Comparison of ENCODE assay signal across 1 cellular context in the genomic region with DNA sequence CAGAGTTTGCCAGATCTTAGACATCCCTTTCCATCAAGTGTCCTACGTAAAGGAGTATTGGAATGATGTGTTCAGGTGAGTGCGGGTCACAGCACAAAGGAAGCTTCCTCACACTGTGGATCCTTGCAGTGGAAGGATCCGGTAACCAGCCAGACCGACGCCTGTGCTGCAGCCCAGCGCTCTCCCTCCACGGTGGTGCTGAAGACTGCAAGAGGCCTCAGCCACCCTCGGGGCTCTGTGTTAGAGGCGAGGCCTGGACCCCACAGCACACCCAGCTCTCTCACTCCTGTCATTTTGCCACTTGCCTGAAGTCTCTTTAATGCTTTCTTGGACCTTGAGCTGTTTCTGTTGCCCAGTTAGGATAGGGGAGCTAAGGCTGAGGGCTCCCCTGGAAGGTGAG.
TF ChIP-seq lines count a peak whose summit lies in the region.

No MANE protein-coding gene starts in this region.

TF ChIP-seq in WTC11, 78 proteins besides CTCF, POLR2A, EP300 and RAD21 (continued from another document):
- TF ChIP-seq ATF1 (CRISPR knock-in tag; IDR thresholded peaks at IDR 0.05) (no peak), ZNF423 (CRISPR knock-in tag; IDR thresholded peaks at IDR 0.05) (no peak), MYBL2 (CRISPR knock-in tag; IDR thresholded peaks at IDR 0.05) (no peak), PRRX2 (CRISPR knock-in tag; IDR thresholded peaks at IDR 0.05) (no peak), TP53 (CRISPR knock-in tag; IDR thresholded peaks at IDR 0.05) (no peak), JAZF1 (CRISPR knock-in tag; IDR thresholded peaks at IDR 0.05) (no peak), SMAD3 (CRISPR knock-in tag; IDR thresholded peaks at IDR 0.05; ENCODE audit: borderline replicate concordance) (no peak), RORB (CRISPR knock-in tag; IDR thresholded peaks at IDR 0.05) (no peak), ETV6 (CRISPR knock-in tag; IDR thresholded peaks at IDR 0.05) (no peak), ZNF232 (CRISPR knock-in tag; IDR thresholded peaks at IDR 0.05) (no peak), TCF7 (CRISPR knock-in tag; IDR thresholded peaks at IDR 0.05; ENCODE audit: low read depth) (no peak), ZNF416 (CRISPR knock-in tag; IDR thresholded peaks at IDR 0.05) (no peak)
- TF ChIP-seq, protein P1, sequence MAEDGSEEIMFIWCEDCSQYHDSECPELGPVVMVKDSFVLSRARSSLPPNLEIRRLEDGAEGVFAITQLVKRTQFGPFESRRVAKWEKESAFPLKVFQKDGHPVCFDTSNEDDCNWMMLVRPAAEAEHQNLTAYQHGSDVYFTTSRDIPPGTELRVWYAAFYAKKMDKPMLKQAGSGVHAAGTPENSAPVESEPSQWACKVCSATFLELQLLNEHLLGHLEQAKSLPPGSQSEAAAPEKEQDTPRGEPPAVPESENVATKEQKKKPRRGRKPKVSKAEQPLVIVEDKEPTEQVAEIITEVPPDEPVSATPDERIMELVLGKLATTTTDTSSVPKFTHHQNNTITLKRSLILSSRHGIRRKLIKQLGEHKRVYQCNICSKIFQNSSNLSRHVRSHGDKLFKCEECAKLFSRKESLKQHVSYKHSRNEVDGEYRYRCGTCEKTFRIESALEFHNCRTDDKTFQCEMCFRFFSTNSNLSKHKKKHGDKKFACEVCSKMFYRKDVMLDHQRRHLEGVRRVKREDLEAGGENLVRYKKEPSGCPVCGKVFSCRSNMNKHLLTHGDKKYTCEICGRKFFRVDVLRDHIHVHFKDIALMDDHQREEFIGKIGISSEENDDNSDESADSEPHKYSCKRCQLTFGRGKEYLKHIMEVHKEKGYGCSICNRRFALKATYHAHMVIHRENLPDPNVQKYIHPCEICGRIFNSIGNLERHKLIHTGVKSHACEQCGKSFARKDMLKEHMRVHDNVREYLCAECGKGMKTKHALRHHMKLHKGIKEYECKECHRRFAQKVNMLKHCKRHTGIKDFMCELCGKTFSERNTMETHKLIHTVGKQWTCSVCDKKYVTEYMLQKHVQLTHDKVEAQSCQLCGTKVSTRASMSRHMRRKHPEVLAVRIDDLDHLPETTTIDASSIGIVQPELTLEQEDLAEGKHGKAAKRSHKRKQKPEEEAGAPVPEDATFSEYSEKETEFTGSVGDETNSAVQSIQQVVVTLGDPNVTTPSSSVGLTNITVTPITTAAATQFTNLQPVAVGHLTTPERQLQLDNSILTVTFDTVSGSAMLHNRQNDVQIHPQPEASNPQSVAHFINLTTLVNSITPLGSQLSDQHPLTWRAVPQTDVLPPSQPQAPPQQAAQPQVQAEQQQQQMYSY (CRISPR knock-in tag; IDR thresholded peaks at IDR 0.05) = no peak
- TF ChIP-seq, protein P2, sequence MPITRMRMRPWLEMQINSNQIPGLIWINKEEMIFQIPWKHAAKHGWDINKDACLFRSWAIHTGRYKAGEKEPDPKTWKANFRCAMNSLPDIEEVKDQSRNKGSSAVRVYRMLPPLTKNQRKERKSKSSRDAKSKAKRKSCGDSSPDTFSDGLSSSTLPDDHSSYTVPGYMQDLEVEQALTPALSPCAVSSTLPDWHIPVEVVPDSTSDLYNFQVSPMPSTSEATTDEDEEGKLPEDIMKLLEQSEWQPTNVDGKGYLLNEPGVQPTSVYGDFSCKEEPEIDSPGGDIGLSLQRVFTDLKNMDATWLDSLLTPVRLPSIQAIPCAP (CRISPR knock-in tag; IDR thresholded peaks at IDR 0.05) = no peak
- TF ChIP-seq, protein P3, sequence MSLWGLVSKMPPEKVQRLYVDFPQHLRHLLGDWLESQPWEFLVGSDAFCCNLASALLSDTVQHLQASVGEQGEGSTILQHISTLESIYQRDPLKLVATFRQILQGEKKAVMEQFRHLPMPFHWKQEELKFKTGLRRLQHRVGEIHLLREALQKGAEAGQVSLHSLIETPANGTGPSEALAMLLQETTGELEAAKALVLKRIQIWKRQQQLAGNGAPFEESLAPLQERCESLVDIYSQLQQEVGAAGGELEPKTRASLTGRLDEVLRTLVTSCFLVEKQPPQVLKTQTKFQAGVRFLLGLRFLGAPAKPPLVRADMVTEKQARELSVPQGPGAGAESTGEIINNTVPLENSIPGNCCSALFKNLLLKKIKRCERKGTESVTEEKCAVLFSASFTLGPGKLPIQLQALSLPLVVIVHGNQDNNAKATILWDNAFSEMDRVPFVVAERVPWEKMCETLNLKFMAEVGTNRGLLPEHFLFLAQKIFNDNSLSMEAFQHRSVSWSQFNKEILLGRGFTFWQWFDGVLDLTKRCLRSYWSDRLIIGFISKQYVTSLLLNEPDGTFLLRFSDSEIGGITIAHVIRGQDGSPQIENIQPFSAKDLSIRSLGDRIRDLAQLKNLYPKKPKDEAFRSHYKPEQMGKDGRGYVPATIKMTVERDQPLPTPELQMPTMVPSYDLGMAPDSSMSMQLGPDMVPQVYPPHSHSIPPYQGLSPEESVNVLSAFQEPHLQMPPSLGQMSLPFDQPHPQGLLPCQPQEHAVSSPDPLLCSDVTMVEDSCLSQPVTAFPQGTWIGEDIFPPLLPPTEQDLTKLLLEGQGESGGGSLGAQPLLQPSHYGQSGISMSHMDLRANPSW (CRISPR knock-in tag; conservative IDR thresholded peaks at IDR 0.05; ENCODE audit: low read depth) = no peak
- TF ChIP-seq, protein P4, sequence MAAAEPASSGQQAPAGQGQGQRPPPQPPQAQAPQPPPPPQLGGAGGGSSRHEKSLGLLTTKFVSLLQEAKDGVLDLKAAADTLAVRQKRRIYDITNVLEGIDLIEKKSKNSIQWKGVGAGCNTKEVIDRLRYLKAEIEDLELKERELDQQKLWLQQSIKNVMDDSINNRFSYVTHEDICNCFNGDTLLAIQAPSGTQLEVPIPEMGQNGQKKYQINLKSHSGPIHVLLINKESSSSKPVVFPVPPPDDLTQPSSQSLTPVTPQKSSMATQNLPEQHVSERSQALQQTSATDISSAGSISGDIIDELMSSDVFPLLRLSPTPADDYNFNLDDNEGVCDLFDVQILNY (CRISPR knock-in tag; IDR thresholded peaks at IDR 0.05) = no peak
TF ChIP-seq in WTC11: peak in this region for 0.
